ENCODE assay signal across 26 cellular contexts in genomic region chr1:173436831-173437428, GRCh38.
"Had no signal": no experiment of that assay in that cellular context is flagged by ENCODE, and none has a peak within 500 bp of the region (broad histone marks: within the 10 kb centered on the region; RNA-seq: fewer than 3 reads in every experiment).

No MANE protein-coding gene starts in this region.

- H3K4me3 Mint-ChIP-seq: immature natural killer cell; natural killer cell; nephron progenitor cell; stimulated activated naive B cell treated with anti-CD40 and anti-IgM and Interleukin-4, amounts not matched to agents 10 μg/mL and 1 μg/mL and 100 μg/mL, for 72 hours had no signal

- H3K9me3 Mint-ChIP-seq: immature natural killer cell; naive B cell; natural killer cell; nephron progenitor cell; stimulated activated naive B cell treated with anti-CD40 and anti-IgM and Interleukin-4, amounts not matched to agents 10 μg/mL and 1 μg/mL and 100 μg/mL, for 72 hours had no signal

- H3K27ac ChIP-seq: heart left ventricle, left lung, lower lobe of right lung, ovary, right atrium auricular region, skin epidermis, stomach, thoracic aorta, tibial artery, uterus had no signal

- H3K9me3 ChIP-seq: heart left ventricle, left lung, lower lobe of right lung, ovary, right atrium auricular region, stomach, thoracic aorta, tibial artery, uterus had no signal

- ATAC-seq: heart left ventricle; left lung; lower lobe of right lung; natural killer cell; sciatic nerve; stimulated activated naive B cell treated with anti-CD40 and anti-IgM and Interleukin-4, amounts not matched to agents 10 μg/mL and 1 μg/mL and 100 μg/mL, for 72 hours; stimulated activated naive CD8-positive, alpha-beta T cell treated with anti-CD3 and anti-CD28 coated beads, Interleukin-15, Interleukin-2, amounts not matched to agents 100 U/mL and 50 U/mL, for 24 hours had no signal

- H3K4me3 ChIP-seq: heart left ventricle, left lung, lower lobe of right lung, ovary, right atrium auricular region, skin epidermis, stomach, thoracic aorta, tibial artery, uterus had no signal

- H3K27ac Mint-ChIP-seq: naive B cell; natural killer cell; nephron progenitor cell; progenitor cell of endocrine pancreas; stimulated activated naive B cell treated with anti-CD40 and anti-IgM and Interleukin-4, amounts not matched to agents 10 μg/mL and 1 μg/mL and 100 μg/mL, for 72 hours had no signal

- H3K27me3 Mint-ChIP-seq: naive B cell; progenitor cell of endocrine pancreas; stimulated activated naive B cell treated with anti-CD40 and anti-IgM and Interleukin-4, amounts not matched to agents 10 μg/mL and 1 μg/mL and 100 μg/mL, for 72 hours had no signal

- H3K36me3 ChIP-seq: left lung, lower lobe of right lung, ovary, right atrium auricular region, thoracic aorta, uterus had no signal

- DNase-seq: heart left ventricle; hypothalamus; immature natural killer cell; left lung; lower lobe of right lung; mammary epithelial cell; mesenchymal stem cell; naive B cell; natural killer cell; nephron progenitor cell; ovary; stimulated activated CD4-positive, alpha-beta T cell treated with anti-CD3 and anti-CD28 coated beads, Interleukin-12 subunit alpha, Interleukin-12 subunit beta, amount 100 ng/mL, for 4 hours; stimulated activated CD4-positive, alpha-beta T cell treated with anti-CD3 and anti-CD28 coated beads, Interleukin-15, amount 100 ng/mL, for 24 hours; stimulated activated CD4-positive, alpha-beta T cell treated with anti-CD3 and anti-CD28 coated beads, Interleukin-2, amount 100 ng/mL, for 24 hours; stimulated activated CD4-positive, alpha-beta T cell treated with anti-CD3 and anti-CD28 coated beads, Interleukin-4, amount 100 ng/mL, for 1 hour; stimulated activated naive B cell treated with anti-CD40 and anti-IgM and Interleukin-4, amounts not matched to agents 10 μg/mL and 1 μg/mL and 100 μg/mL, for 72 hours; stimulated activated naive CD8-positive, alpha-beta T cell treated with anti-CD3 and anti-CD28 coated beads, Interleukin-15, Interleukin-2, amounts not matched to agents 100 U/mL and 50 U/mL, for 24 hours; stomach; tibial artery; trophoblast cell; uterus had no signal

- H3K4me1 Mint-ChIP-seq: naive B cell, nephron progenitor cell had no signal

- H3K4me1 ChIP-seq: heart left ventricle, left lung, lower lobe of right lung, right atrium auricular region, stomach, tibial artery, uterus had no signal

- H3K36me3 Mint-ChIP-seq: naive B cell had no signal

- H3K27me3 ChIP-seq: heart left ventricle, left lung, ovary, right atrium auricular region, stomach, tibial artery, uterus had no signal
